8 cellular contexts compared by ENCODE assay signal in the genomic region with DNA sequence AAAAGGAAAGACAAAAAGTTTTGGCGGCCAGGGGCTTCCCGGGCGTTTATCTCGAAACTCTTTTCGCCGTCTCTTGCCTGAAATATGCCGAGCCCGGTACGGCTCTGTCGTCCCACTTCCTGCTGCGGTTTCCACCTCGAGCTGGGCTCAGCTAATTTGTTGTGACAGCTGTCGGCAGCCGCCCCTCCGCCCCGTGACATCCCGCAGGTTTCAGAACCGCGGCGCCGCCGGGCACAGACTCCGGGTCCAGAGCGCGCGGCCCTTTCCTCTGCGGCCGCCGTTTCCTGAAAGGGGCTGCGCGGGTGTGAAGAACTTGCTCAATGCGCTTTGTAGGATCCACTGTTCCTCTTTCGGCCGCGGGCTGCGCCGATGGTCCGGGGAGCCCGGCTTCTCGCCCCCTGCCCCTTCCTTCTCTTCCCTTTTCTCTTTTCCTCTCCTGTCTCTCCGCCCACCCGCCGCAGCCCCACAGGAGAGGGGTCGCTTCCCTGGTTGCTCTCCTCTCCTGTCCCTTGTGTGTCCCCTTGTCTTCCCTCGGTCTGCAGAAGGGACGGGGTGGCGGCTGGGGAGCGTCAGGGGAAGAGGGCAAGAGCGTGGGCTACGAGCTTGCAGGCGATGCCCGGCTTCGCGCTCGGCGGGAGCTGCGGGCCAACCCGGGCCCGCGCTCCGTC. TPM values are rescaled to one million over a fixed set of nuclear protein-coding genes. Genes with fewer than 3 reads are reported as not detected.
DNase-seq lines count a peak whose midpoint lies in the region; ATAC-seq and TF ChIP-seq lines count a peak whose summit lies in the region.

No MANE protein-coding gene starts in this region.

- ATAC-seq in GM18873 (IDR thresholded peaks at IDR 0.05; ENCODE audit: low FRiP score, unreplicated experiment) (peak; percentile 52), HG03135 (IDR thresholded peaks at IDR 0.05; ENCODE audit: unreplicated experiment) (peak; percentile 46)

- TF ChIP-seq POLR2A in Peyer's patch (IDR thresholded peaks at IDR 0.05) = peak in 1 of 2 donors; percentile 8
- no peak for TF ChIP-seq POLR2A in suprapubic skin (IDR thresholded peaks at IDR 0.05)

- H3K4me1 ChIP-seq in ACC112 (ENCODE audit: control insufficient read depth, insufficient read depth, low read length, unreplicated experiment) (peaks cover 25% of the 10 kb centered on the region), Peyer's patch (peaks cover 4 to 50% (median 20%) of the 10 kb centered on the region in 4 donors), neuron (ENCODE audit: insufficient read depth, low read length) (peaks cover 16% of the 10 kb centered on the region), suprapubic skin (peaks cover 86% of the 10 kb centered on the region)

- no peak for TF ChIP-seq EP300 in suprapubic skin (IDR thresholded peaks at IDR 0.05)

- peak overlapping the region; percentile 44 for H2AFZ ChIP-seq in ACC112 (ENCODE audit: low read length, unreplicated experiment)
- peak overlapping the region; percentile 65 for H2AFZ ChIP-seq in neuron (ENCODE audit: low read depth, low read length)

- 0% methylated on average over 46 of the region's 61 CpGs for WGBS in suprapubic skin

- H3K79me2 ChIP-seq in ACC112 (ENCODE audit: control insufficient read depth, insufficient read depth, low read length, unreplicated experiment) = peaks cover 3% of the 10 kb centered on the region

- TF ChIP-seq CTCF in Peyer's patch (IDR thresholded peaks at IDR 0.05) (no peak), suprapubic skin (IDR thresholded peaks at IDR 0.05) (no peak)

- DNase-seq in Peyer's patch (peak; percentile 79 to 96 (median 94)), activated T-helper 1 cell treated with Interleukin-2 at 50 U/mL for 16 hours (ENCODE audit: low read depth) (peak; percentile 81), fibroblast of peridontal ligament (ENCODE audit: extremely low read depth) (peak; percentile 38), suprapubic skin (ENCODE audit: low spot score in 2 of 2) (peak; percentile 88 to 92)

- H3K9me3 ChIP-seq in Peyer's patch (no peaks in the 10 kb centered on the region), neuron (ENCODE audit: low read length) (no peaks in the 10 kb centered on the region), suprapubic skin (no peaks in the 10 kb centered on the region)

- no peak overlapping the region for H3K27ac ChIP-seq in ACC112 (ENCODE audit: low read depth, low read length)
- peak overlapping the region; percentile 92 to 100 (median 98) for H3K27ac ChIP-seq in Peyer's patch
- peak overlapping the region; percentile 86 for H3K27ac ChIP-seq in suprapubic skin

- H3K36me3 ChIP-seq in ACC112 (ENCODE audit: insufficient read depth, low read length) (no peaks in the 10 kb centered on the region), Peyer's patch (no peaks in the 10 kb centered on the region), neuron (ENCODE audit: insufficient read depth, low read length) (no peaks in the 10 kb centered on the region), suprapubic skin (no peaks in the 10 kb centered on the region)

- H3K4me3 ChIP-seq in ACC112 (ENCODE audit: low read depth, low read length) (peak overlapping the region; percentile 84), Peyer's patch (peak overlapping the region; percentile 84 to 99 (median 87)), neuron (ENCODE audit: low read length) (peak overlapping the region; percentile 73), suprapubic skin (peak overlapping the region; percentile 62)

- H3K27me3 ChIP-seq in ACC112 (ENCODE audit: insufficient read depth, low read length) = 0 out of 2 replicates have a peak, but pooled peaks cover 11% of the 10 kb centered on the region
- H3K27me3 ChIP-seq in Peyer's patch = no peaks in the 10 kb centered on the region
- peaks cover 15% of the 10 kb centered on the region for H3K27me3 ChIP-seq in neuron (ENCODE audit: insufficient read depth, low read length)
- no peaks in the 10 kb centered on the region for H3K27me3 ChIP-seq in suprapubic skin

RNA-seq across cellular contexts. Expression of gene ARID5A, which starts 0.6 kb away (rescaled TPM):
- total RNA-seq in Peyer's patch (10 to 100 TPM in 3 of 4 donors, 1 to 10 TPM in 1; 3.9 to 44.6 (median 16.9) TPM), suprapubic skin (10 to 100 TPM; 11.4 to 22.4 (median 15.0) TPM)

RNA-seq across cellular contexts. Expression of gene NEURL3, which starts 32.0 kb away (rescaled TPM):
- 10 to 100 TPM in 2 of 4 donors, 1 to 10 TPM in 1, not detected in 1; 1.7 to 23.6 (median 20.2) TPM for total RNA-seq in Peyer's patch
- 1 to 10 TPM in 3 of 4 donors, under 1 TPM in 1; 0.52 to 2.6 (median 1.5) TPM for total RNA-seq in suprapubic skin

Comparison
In these comparisons a context has a peak if more than half of its experiments do, and no peak if none do; other contexts are left out.
1. DNase-seq: peak in every context shown above with its lines; median percentile 94 in Peyer's patch; 90 in suprapubic skin; 81 in activated T-helper 1 cell treated with Interleukin-2 at 50 U/mL for 16 hours; 38 in fibroblast of peridontal ligament.